Comparison of ENCODE assay signal across 9 cellular contexts in genomic region chr11:7657306-7658025, GRCh38. TPM values are rescaled to one million over a fixed set of nuclear protein-coding genes. Genes with fewer than 3 reads are reported as not detected.
A peak's percentile ranks its signal among the peaks of the same experiment; 100 is the strongest.
DNase-seq lines count a peak whose midpoint lies in the region; ATAC-seq lines count a peak whose summit lies in the region.
"Had no signal": no experiment of that assay in that cellular context is flagged by ENCODE, and none has a peak within 500 bp of the region (broad histone marks: within the 10 kb centered on the region; RNA-seq: fewer than 3 reads in every experiment).

No MANE protein-coding gene starts in this region.

- H3K36me3 Mint-ChIP-seq in activated CD4-positive, alpha-beta memory T cell treated with anti-CD3 and anti-CD28 coated beads, Interleukin-2, amount 10 ng/mL, durations not matched to agents 7 days and 5 days (ENCODE audit: low read depth) = no peaks in the 10 kb centered on the region

- intact Hi-C loops in head of caudate nucleus (cut with DNase I) = no loop called here
- intact Hi-C loops in posterior cingulate gyrus (cut with DNase I) = loop anchor here (1.0 kb wide), 1 partner anchor 86 kb away; no protein-coding TSS in a partner anchor

- H3K4me1 Mint-ChIP-seq in activated CD4-positive, alpha-beta memory T cell treated with anti-CD3 and anti-CD28 coated beads, Interleukin-2, amount 10 ng/mL, durations not matched to agents 7 days and 5 days = no peaks in the 10 kb centered on the region
- H3K4me1 Mint-ChIP-seq: activated naive CD4-positive, alpha-beta T cell treated with anti-CD3 and anti-CD28 coated beads, Interleukin-2, amount 50 U/mL, for 24 hours had no signal

- H3K27ac Mint-ChIP-seq in activated CD4-positive, alpha-beta memory T cell treated with anti-CD3 and anti-CD28 coated beads, Interleukin-2, amount 10 ng/mL, durations not matched to agents 7 days and 5 days = no peak overlapping the region
- H3K27ac Mint-ChIP-seq: activated naive CD4-positive, alpha-beta T cell treated with anti-CD3 and anti-CD28 coated beads, Interleukin-2, amount 50 U/mL, for 24 hours had no signal

- no peak for ATAC-seq in HG03039 (IDR thresholded peaks at IDR 0.05; ENCODE audit: unreplicated experiment)

- no peaks in the 10 kb centered on the region for H3K9me3 Mint-ChIP-seq in activated CD4-positive, alpha-beta memory T cell treated with anti-CD3 and anti-CD28 coated beads, Interleukin-2, amount 10 ng/mL, durations not matched to agents 7 days and 5 days
- H3K9me3 Mint-ChIP-seq: activated naive CD4-positive, alpha-beta T cell treated with anti-CD3 and anti-CD28 coated beads, Interleukin-2, amount 50 U/mL, for 24 hours had no signal

- POLR2A ChIA-PET in activated CD4-positive, alpha-beta memory T cell treated with anti-CD3 and anti-CD28 coated beads, Interleukin-2, amount 10 ng/mL, durations not matched to agents 7 days and 5 days (lab: Charles Lee) = interaction anchor here (0.8 kb wide), 1 partner anchor 145 kb away, joined by 3 read pairs; no protein-coding TSS in a partner anchor

- CTCF ChIA-PET in activated CD4-positive, alpha-beta memory T cell treated with anti-CD3 and anti-CD28 coated beads, Interleukin-2, amount 10 ng/mL, durations not matched to agents 7 days and 5 days (lab: Charles Lee) = interaction anchor here (0.7 to 2.1 kb wide), 22 partner anchors 9 to 559 kb away, joined by 3 to 46 read pairs (median 4); partner anchors contain the start of gene PPFIBP2

- no peaks in the 10 kb centered on the region for H3K27me3 Mint-ChIP-seq in activated CD4-positive, alpha-beta memory T cell treated with anti-CD3 and anti-CD28 coated beads, Interleukin-2, amount 10 ng/mL, durations not matched to agents 7 days and 5 days
- H3K27me3 Mint-ChIP-seq: activated naive CD4-positive, alpha-beta T cell treated with anti-CD3 and anti-CD28 coated beads, Interleukin-2, amount 50 U/mL, for 24 hours had no signal

- H3K4me3 Mint-ChIP-seq in activated CD4-positive, alpha-beta memory T cell treated with anti-CD3 and anti-CD28 coated beads, Interleukin-2, amount 10 ng/mL, durations not matched to agents 7 days and 5 days = no peak overlapping the region
- H3K4me3 Mint-ChIP-seq: activated naive CD4-positive, alpha-beta T cell treated with anti-CD3 and anti-CD28 coated beads, Interleukin-2, amount 50 U/mL, for 24 hours had no signal

- DNase-seq in NCI-H82 (lab: John Stamatoyannopoulos, UW) (peak; percentile 76), NCI-H82 treated with DMSO at 0.1 percent for 48 hours (lab: John Stamatoyannopoulos, UW; ENCODE audit: unreplicated experiment) (no peak), LoVo (ENCODE audit: low spot score) (peak; percentile 35), head of caudate nucleus (peak; percentile 43 to 89 (median 78)), posterior cingulate gyrus (peak in 9 of 10 donors; percentile 50 to 96 (median 65))
- peak; percentile 54 for DNase-seq in activated CD4-positive, alpha-beta memory T cell treated with anti-CD3 and anti-CD28 coated beads, Interleukin-2, amount 10 ng/mL, durations not matched to agents 7 days and 5 days
- no peak for DNase-seq in central memory CD4-positive, alpha-beta T cell

RNA-seq across cellular contexts. Expression of gene CYB5R2, which starts 15.8 kb away (rescaled TPM):
- 1 to 10 TPM; 1.8 TPM for total RNA-seq in activated CD4-positive, alpha-beta memory T cell treated with anti-CD3 and anti-CD28 coated beads, Interleukin-2, amount 10 ng/mL, durations not matched to agents 7 days and 5 days

RNA-seq across cellular contexts. Expression of gene OVCH2, which starts 48.8 kb away (rescaled TPM):
- not detected for total RNA-seq in activated CD4-positive, alpha-beta memory T cell treated with anti-CD3 and anti-CD28 coated beads, Interleukin-2, amount 10 ng/mL, durations not matched to agents 7 days and 5 days

Comparison
In these comparisons a context has a peak if more than half of its experiments do, and no peak if none do; other contexts are left out.
1. DNase-seq: peak in NCI-H82 (single experiment), LoVo (single experiment), activated CD4-positive, alpha-beta memory T cell treated with anti-CD3 and anti-CD28 coated beads, Interleukin-2, amount 10 ng/mL, durations not matched to agents 7 days and 5 days (single experiment), head of caudate nucleus (42 of 42) and posterior cingulate gyrus (9 of 10); none in NCI-H82 treated with DMSO at 0.1 percent for 48 hours (single experiment) and central memory CD4-positive, alpha-beta T cell (single experiment).